In the genomic region with DNA sequence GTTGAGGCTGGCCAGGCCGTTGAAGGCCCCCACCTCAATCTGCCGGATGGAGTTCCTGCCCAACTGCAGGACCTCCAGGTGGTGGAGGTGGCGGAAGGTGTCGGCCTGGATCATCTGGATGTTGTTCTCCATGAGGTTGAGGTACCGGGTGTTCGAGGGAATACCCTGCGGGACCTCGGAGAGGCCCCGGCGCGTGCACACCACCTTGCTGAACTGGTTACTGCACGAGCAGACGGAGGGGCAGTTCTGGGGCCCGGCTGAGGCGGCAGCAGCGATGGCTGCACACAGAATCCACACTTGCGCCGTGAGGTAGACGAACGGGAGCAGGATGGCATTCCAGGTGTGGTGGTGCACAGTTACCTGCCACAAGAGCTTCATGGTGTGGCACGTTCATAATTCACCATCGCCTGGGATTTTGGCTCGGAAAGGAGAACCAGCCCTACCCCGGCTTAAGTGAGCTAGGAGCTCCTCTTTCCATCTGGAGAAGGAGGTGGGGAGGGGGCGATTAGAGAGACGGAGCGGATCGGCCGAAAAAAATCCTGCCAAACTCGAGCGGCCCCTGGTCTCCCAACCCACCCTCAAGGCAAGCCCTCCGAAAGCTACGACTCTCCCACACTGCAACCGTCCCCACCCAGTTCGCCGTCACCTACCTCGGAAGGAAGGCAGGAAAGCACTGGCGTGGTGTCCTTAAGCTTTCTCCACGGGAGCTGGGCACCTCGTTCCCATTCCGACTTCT, we compare ENCODE assay signal across 10 cellular contexts. TPM values are rescaled to one million over a fixed set of nuclear protein-coding genes. Genes with fewer than 3 reads are reported as not detected.
A peak's percentile ranks its signal among the peaks of the same experiment; 100 is the strongest.
DNase-seq lines count a peak whose midpoint lies in the region; ATAC-seq, FAIRE-seq and TF ChIP-seq lines count a peak whose summit lies in the region.
"Had no signal": no experiment of that assay in that cellular context is flagged by ENCODE, and none has a peak within 500 bp of the region (broad histone marks: within the 10 kb centered on the region; RNA-seq: fewer than 3 reads in every experiment).

No MANE protein-coding gene starts in this region.

- H3K4me1 ChIP-seq in astrocyte (ENCODE audit: insufficient read depth, low read length), result peaks cover 25% of the 10 kb centered on the region

- H3K27ac Mint-ChIP-seq in astrocyte (ENCODE audit: unreplicated experiment), result peak overlapping the region; percentile 58
- H3K27ac Mint-ChIP-seq in stimulated activated naive B cell treated with anti-CD40 and anti-IgM and Interleukin-4, amounts not matched to agents 10 μg/mL and 1 μg/mL and 100 μg/mL, for 72 hours, result peak overlapping the region; percentile 65

- ATAC-seq in stimulated activated naive B cell treated with anti-CD40 and anti-IgM and Interleukin-4, amounts not matched to agents 10 μg/mL and 1 μg/mL and 100 μg/mL, for 72 hours (replicated peaks), result no peak
- no peak for ATAC-seq in HG02759 (IDR thresholded peaks at IDR 0.05; ENCODE audit: unreplicated experiment)

- TF ChIP-seq CTCF in astrocyte (IDR thresholded peaks at IDR 0.05; ENCODE audit: insufficient read depth, low read depth, low read length), result no peak

- no peaks in the 10 kb centered on the region for H3K9me3 ChIP-seq in astrocyte (ENCODE audit: insufficient read depth, low read depth, low read length)

- no peak overlapping the region for H2AFZ ChIP-seq in astrocyte (ENCODE audit: low read depth, low read length)

- peak; percentile 24 to 54 for DNase-seq in NCI-H524 (lab: John Stamatoyannopoulos, UW)
- no peak for DNase-seq in NCI-H524 treated with DMSO at 0.1 percent for 48 hours (lab: John Stamatoyannopoulos, UW)
- DNase-seq in astrocyte (ENCODE audit: low read depth), result no peak
- peak; percentile 45 for DNase-seq in left kidney (ENCODE audit: low read depth, low spot score)
- no peak for DNase-seq in stimulated activated naive B cell treated with anti-CD40 and anti-IgM and Interleukin-4, amounts not matched to agents 10 μg/mL and 1 μg/mL and 100 μg/mL, for 72 hours
- no peak for DNase-seq in T1000 (lab: John Stamatoyannopoulos, UW)
- no peak for DNase-seq in Ammon's horn (ENCODE audit: low spot score)
- DNase-seq: NCI-H510A treated with DMSO at 0.1 percent for 48 hours had no signal

- H3K4me1 Mint-ChIP-seq in astrocyte (ENCODE audit: low read depth, unreplicated experiment), result peaks cover 42% of the 10 kb centered on the region
- peaks cover 17 to 50% of the 10 kb centered on the region in 2 donors for H3K4me1 Mint-ChIP-seq in stimulated activated naive B cell treated with anti-CD40 and anti-IgM and Interleukin-4, amounts not matched to agents 10 μg/mL and 1 μg/mL and 100 μg/mL, for 72 hours

- peak overlapping the region; percentile 62 for H3K4me3 Mint-ChIP-seq in astrocyte (ENCODE audit: unreplicated experiment)
- H3K4me3 Mint-ChIP-seq in stimulated activated naive B cell treated with anti-CD40 and anti-IgM and Interleukin-4, amounts not matched to agents 10 μg/mL and 1 μg/mL and 100 μg/mL, for 72 hours, result peak overlapping the region; percentile 60 to 71

- H3K27me3 ChIP-seq in astrocyte (ENCODE audit: insufficient read depth, low read length), result no peaks in the 10 kb centered on the region

- H3K9me3 Mint-ChIP-seq in astrocyte (ENCODE audit: unreplicated experiment), result no peaks in the 10 kb centered on the region
- no peaks in the 10 kb centered on the region for H3K9me3 Mint-ChIP-seq in stimulated activated naive B cell treated with anti-CD40 and anti-IgM and Interleukin-4, amounts not matched to agents 10 μg/mL and 1 μg/mL and 100 μg/mL, for 72 hours

- H3K9ac ChIP-seq in astrocyte (ENCODE audit: low read length), result no peak overlapping the region

- H3K36me3 ChIP-seq in astrocyte (ENCODE audit: insufficient read depth, low read length), result no peaks in the 10 kb centered on the region

- no peak for FAIRE-seq in astrocyte (lab: Jason Lieb, UNC)
- FAIRE-seq: A204.1 had no signal

- H3K4me3 ChIP-seq in astrocyte (ENCODE audit: insufficient read depth, low read depth, low read length), result peak overlapping the region; percentile 21

- peaks cover 82% of the 10 kb centered on the region for H4K20me1 ChIP-seq in astrocyte (ENCODE audit: insufficient read depth, low read length)

- H3K27ac ChIP-seq in astrocyte (ENCODE audit: low read depth, low read length), result no peak overlapping the region

- peaks cover 6% of the 10 kb centered on the region for H3K36me3 Mint-ChIP-seq in astrocyte (ENCODE audit: low read depth, unreplicated experiment)
- H3K36me3 Mint-ChIP-seq in stimulated activated naive B cell treated with anti-CD40 and anti-IgM and Interleukin-4, amounts not matched to agents 10 μg/mL and 1 μg/mL and 100 μg/mL, for 72 hours, result peaks cover 40 to 51% of the 10 kb centered on the region in 2 donors

- peaks cover 22% of the 10 kb centered on the region for H3K79me2 ChIP-seq in astrocyte (ENCODE audit: insufficient read depth, low read length)

- H3K4me2 ChIP-seq in astrocyte (ENCODE audit: low read length), result peak overlapping the region; percentile 89

- no peaks in the 10 kb centered on the region for H3K27me3 Mint-ChIP-seq in astrocyte (ENCODE audit: low read depth, unreplicated experiment)
- H3K27me3 Mint-ChIP-seq in stimulated activated naive B cell treated with anti-CD40 and anti-IgM and Interleukin-4, amounts not matched to agents 10 μg/mL and 1 μg/mL and 100 μg/mL, for 72 hours, result peaks cover 0 to 8% of the 10 kb centered on the region in 2 donors

RNA-seq across cellular contexts. Expression of a gene that starts 0.8 kb away (rescaled TPM):
- 4.4 and 4.5 TPM in 2 replicates for total RNA-seq in astrocyte

Comparison
In these comparisons a context has a peak if more than half of its experiments do, and no peak if none do; other contexts are left out.
1. DNase-seq: peak in NCI-H524 (2 of 2) and left kidney (single experiment); none in NCI-H524 treated with DMSO at 0.1 percent for 48 hours (single experiment), astrocyte (single experiment), stimulated activated naive B cell treated with anti-CD40 and anti-IgM and Interleukin-4, amounts not matched to agents 10 μg/mL and 1 μg/mL and 100 μg/mL, for 72 hours (single experiment), T1000 (single experiment) and Ammon's horn (single experiment).